ENCODE assay signal across 8 cellular contexts in the genomic region with DNA sequence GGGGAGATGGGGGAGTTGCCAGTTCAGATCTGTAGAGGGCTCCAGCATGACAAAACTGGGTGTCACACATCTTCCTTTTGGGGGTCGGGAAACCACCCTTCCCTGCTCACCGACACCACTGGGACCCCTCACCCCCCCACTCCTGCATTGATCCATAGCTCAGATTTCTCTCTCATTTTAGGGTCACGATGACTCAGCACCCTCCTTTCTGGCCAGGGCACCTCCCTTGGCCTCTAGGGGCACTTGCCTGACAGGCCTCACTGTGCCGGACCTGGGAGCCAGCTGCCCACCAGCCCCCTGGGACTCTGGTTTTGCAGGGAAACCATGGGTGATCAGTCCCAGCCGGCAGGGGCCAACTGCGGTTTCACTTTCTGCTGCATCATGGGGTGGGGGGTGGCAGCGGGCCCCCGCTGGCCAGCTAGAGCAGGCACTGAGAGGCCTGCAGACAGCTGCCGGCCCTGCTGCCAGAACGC.
A peak's percentile ranks its signal among the peaks of the same experiment; 100 is the strongest.
DNase-seq lines count a peak whose midpoint lies in the region; ATAC-seq, FAIRE-seq and TF ChIP-seq lines count a peak whose summit lies in the region.

No MANE protein-coding gene starts in this region.

- peak overlapping the region; percentile 26 to 28; a peak in 3 of 4 replicates for H3K4me2 ChIP-seq in H1 (ENCODE audit: insufficient read depth in 1 of 2, low read depth in 2 of 2, low read length in 2 of 2)

- H3K56ac ChIP-seq in H1 (replicated peaks; ENCODE audit: insufficient read length, low read depth, low read length) = no peak overlapping the region

- H3K4me3 ChIP-seq in H1 (ENCODE audit: extremely low read depth in 1 of 4, insufficient read depth in 2 of 4, low read depth in 3 of 4, low read length in 4 of 4) (peak overlapping the region in 1 of 4 experiments; percentile 7; a peak in 1 of 8 replicates), transverse colon (peak overlapping the region in 1 of 4 donors; percentile 30)

- no peak for TF ChIP-seq POLR2A in H1 (IDR thresholded peaks at IDR 0.05; ENCODE audit: control extremely low read depth in 1 of 2, low read depth in 2 of 2, low read length in 2 of 2)
- TF ChIP-seq POLR2A in transverse colon (IDR thresholded peaks at IDR 0.05) = no peak

- H3K9me3 ChIP-seq in H1 (ENCODE audit: insufficient read depth in 2 of 2, low read depth in 1 of 2, low read length in 1 of 2) (no peaks in the 10 kb centered on the region), transverse colon (no peaks in the 10 kb centered on the region)

- H3K36me3 ChIP-seq in H1 (ENCODE audit: control insufficient read depth in 2 of 4, insufficient read depth in 4 of 4, low read length in 3 of 4) = no peaks in the 10 kb centered on the region
- no peaks in the 10 kb centered on the region for H3K36me3 ChIP-seq in transverse colon

- peaks cover 19 to 51% (median 34%) of the 10 kb centered on the region in 4 experiments for H3K4me1 ChIP-seq in H1 (replicated peaks in 1 of 4; ENCODE audit: control insufficient read depth in 3 of 4, insufficient read depth in 4 of 4, low read length in 3 of 4)
- H3K4me1 ChIP-seq in transverse colon = peaks cover 0 to 47% (median 19%) of the 10 kb centered on the region in 4 donors

- FAIRE-seq in H1 (lab: Jason Lieb, UNC) = no peak

- no peak overlapping the region for H2AK5ac ChIP-seq in H1 (ENCODE audit: low read depth, low read length)

- peak overlapping the region; percentile 49 for H2BK5ac ChIP-seq in H1 (ENCODE audit: low read depth, low read length)

- H2BK120ac ChIP-seq in H1 (replicated peaks; ENCODE audit: low read depth, low read length) = peak overlapping the region; percentile 16

- H3K4ac ChIP-seq in H1 (replicated peaks; ENCODE audit: insufficient read length, low read depth, low read length) = no peak overlapping the region

- in situ Hi-C loops in transverse colon (cut with MboI; ENCODE audit: low pct_ligation_motif_present in 1 of 4, low pct_unique_long_range_greater_than_20kb in 1 of 4, low sequenced_read_pairs in 3 of 4) = no loop called here

- H3K27ac ChIP-seq in H1 (ENCODE audit: low read depth, low read length) (peak overlapping the region; percentile 63; the same call in 1 of the 2 replicates), transverse colon (peak overlapping the region in 2 of 4 donors; percentile 1 to 60)

- no peak overlapping the region for H3K14ac ChIP-seq in H1 (ENCODE audit: insufficient read length)

- intact Hi-C loops in transverse colon (cut with DNase I; ENCODE audit: low total_unique reads) = no loop called here

- POLR2A ChIA-PET in H1 (lab: Charles Lee; ENCODE audit: partially characterized antibody) = interaction anchor here (0.7 to 2.7 kb wide), 5 partner anchors 9 to 67 kb away, joined by 3 to 9 read pairs (median 4); no protein-coding TSS in a partner anchor

- H3K27me3 ChIP-seq in H1 (replicated peaks in 1 of 4; ENCODE audit: control insufficient read depth in 3 of 4, extremely low read depth in 1 of 4, insufficient read depth in 3 of 4, low read length in 3 of 4) = no peaks in the 10 kb centered on the region
- no peaks in the 10 kb centered on the region for H3K27me3 ChIP-seq in transverse colon

- H3K23ac ChIP-seq in H1 (ENCODE audit: insufficient read length) = no peak overlapping the region

- peaks cover 4% of the 10 kb centered on the region; the same call in 1 of the 2 replicates for H3K79me1 ChIP-seq in H1 (ENCODE audit: low read depth, low read length)

- H4K8ac ChIP-seq in H1 (ENCODE audit: extremely low read depth, insufficient read depth, low read length) = no peak overlapping the region

- no peak for DNase-seq in AG09319 (ENCODE audit: extremely low read depth, low read depth)
- DNase-seq in H1 (ENCODE audit: low read depth in 1 of 2, low spot score in 2 of 2) = no peak
- peak; percentile 44 for DNase-seq in transverse colon
- DNase-seq in cerebellar nuclear complex (lab: John Stamatoyannopoulos, UW) = no peak
- DNase-seq in CD1c-positive myeloid dendritic cell (ENCODE audit: extremely low spot score) = no peak

- no peak overlapping the region; a peak in 1 of 7 replicates for H3K9ac ChIP-seq in H1 (replicated peaks in 1 of 4; ENCODE audit: extremely low read depth in 1 of 4, low read depth in 3 of 4, low read length in 3 of 4)

- peak overlapping the region; percentile 96 for H2BK12ac ChIP-seq in H1 (ENCODE audit: low read depth, low read length)

- ATAC-seq in GM19438 (IDR thresholded peaks at IDR 0.05; ENCODE audit: low read depth, unreplicated experiment) (peak; percentile 67), HG03520 (IDR thresholded peaks at IDR 0.05; ENCODE audit: unreplicated experiment) (peak; percentile 53), GM18519 (IDR thresholded peaks at IDR 0.05; ENCODE audit: low FRiP score, unreplicated experiment) (no peak)

- no peak overlapping the region for H4K5ac ChIP-seq in H1 (ENCODE audit: insufficient read length, low read depth, low read length)

- no peaks in the 10 kb centered on the region for H3K23me2 ChIP-seq in H1 (ENCODE audit: low read depth, low read length)

- no peak; a peak in 1 of 3 replicates for TF ChIP-seq EP300 in H1 (IDR thresholded peaks at IDR 0.05; ENCODE audit: borderline replicate concordance in 1 of 2, low read depth in 2 of 2, low read length in 2 of 2)
- no peak for TF ChIP-seq EP300 in transverse colon (IDR thresholded peaks at IDR 0.05; ENCODE audit: low read depth)

- H3K79me2 ChIP-seq in H1 (ENCODE audit: control insufficient read depth in 1 of 2, insufficient read depth in 2 of 2, low read length in 2 of 2) = peaks cover 0 to 73% of the 10 kb centered on the region in 2 experiments; a peak in 2 of 4 replicates

- no peak overlapping the region for H2BK15ac ChIP-seq in H1 (ENCODE audit: low read length)

- peak in 1 of 2 experiments; percentile 33; a peak in 1 of 4 replicates for TF ChIP-seq RAD21 in H1 (IDR thresholded peaks at IDR 0.05 in 1 of 2, conservative IDR thresholded peaks at IDR 0.05 in 1 of 2; ENCODE audit: low read depth in 2 of 2, low read length in 2 of 2)

- H2BK20ac ChIP-seq in H1 (ENCODE audit: low read length) = no peak overlapping the region

- no peak overlapping the region for H2AFZ ChIP-seq in H1 (ENCODE audit: low read length)

- no peaks in the 10 kb centered on the region for H4K20me1 ChIP-seq in H1 (replicated peaks in 1 of 2; ENCODE audit: control insufficient read depth in 1 of 2, insufficient read depth in 2 of 2, low read length in 2 of 2)

- WGBS in H1 (ENCODE audit: extremely low coverage in 1 of 2, insufficient coverage in 1 of 2, insufficient read length in 1 of 2, insufficient replicate concordance in 2 of 2, low coverage in 1 of 2, low lambda C conversion rate in 2 of 2, missing lambda C conversion rate in 1 of 2), 2 experiments = 29% methylated on average over 10 of the region's 10 CpGs; no CpG with 5 or more reads in 1 of the 2 experiments
- WGBS in transverse colon (ENCODE audit: low coverage in 1 of 2), 2 donors = 44 to 60% methylated on average over 2 to 10 of the region's 10 CpGs

- CTCF ChIA-PET in H1 (lab: Charles Lee; ENCODE audit: partially characterized antibody) = interaction anchor here (0.7 to 4.4 kb wide), 19 partner anchors 9 to 306 kb away, joined by 3 to 15 read pairs (median 4); no protein-coding TSS in a partner anchor

- no peak overlapping the region for H4K91ac ChIP-seq in H1 (replicated peaks; ENCODE audit: insufficient read length, low read length)

- TF ChIP-seq CTCF in AG09319 (IDR thresholded peaks at IDR 0.05; ENCODE audit: low read depth, low read length) = peak; percentile 5; the same call in 1 of the 2 replicates
- peak; percentile 31 to 61 (median 54); a peak in 3 of 4 replicates for TF ChIP-seq CTCF in H1 (IDR thresholded peaks at IDR 0.05; ENCODE audit: control extremely low read depth in 1 of 3, insufficient read depth in 1 of 3, low read depth in 1 of 3, low read length in 3 of 3)
- no peak for TF ChIP-seq CTCF in transverse colon (IDR thresholded peaks at IDR 0.05)

- H3K18ac ChIP-seq in H1 (ENCODE audit: extremely low read depth, low read length) = peak overlapping the region; percentile 71; the same call in 1 of the 2 replicates

TF ChIP-seq in H1, 55 proteins besides CTCF, POLR2A, EP300 and RAD21:
- TF ChIP-seq BCL11A (IDR thresholded peaks at IDR 0.05; ENCODE audit: low read depth in 2 of 2, low read length in 2 of 2) (no peak), NANOG (IDR thresholded peaks at IDR 0.05; ENCODE audit: insufficient read depth, low read depth, low read length, poor library complexity, severe bottlenecking) (no peak), ZNF274 (IDR thresholded peaks at IDR 0.05; ENCODE audit: borderline replicate concordance, extremely low read depth, low read length) (no peak), BACH1 (IDR thresholded peaks at IDR 0.05; ENCODE audit: low read length) (peak; percentile 96), MAFK (IDR thresholded peaks at IDR 0.05; ENCODE audit: low read depth, low read length) (peak; percentile 91)
- TF ChIP-seq, protein P1, sequence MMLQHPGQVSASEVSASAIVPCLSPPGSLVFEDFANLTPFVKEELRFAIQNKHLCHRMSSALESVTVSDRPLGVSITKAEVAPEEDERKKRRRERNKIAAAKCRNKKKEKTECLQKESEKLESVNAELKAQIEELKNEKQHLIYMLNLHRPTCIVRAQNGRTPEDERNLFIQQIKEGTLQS (IDR thresholded peaks at IDR 0.05; ENCODE audit: insufficient read depth, low read depth, low read length) = no peak

Comparison
In these comparisons a context has a peak if more than half of its experiments do, and no peak if none do; other contexts are left out.
1. CTCF ChIP-seq: peak in AG09319 (single experiment) and H1 (3 of 3); none in transverse colon (0 of 5).